ENCODE assay signal across 2 cellular contexts in genomic region chr11:113949891-113950290, GRCh38.
TF ChIP-seq lines count a peak whose summit lies in the region.

No MANE protein-coding gene starts in this region.

TF ChIP-seq in GM23338, 12 proteins besides CTCF, POLR2A, EP300 and RAD21:
- TF ChIP-seq STAT1 (IDR thresholded peaks at IDR 0.05; ENCODE audit: unreplicated experiment) (no peak), ZNF462 (CRISPR knock-in tag; IDR thresholded peaks at IDR 0.05) (no peak), REST (IDR thresholded peaks at IDR 0.05; ENCODE audit: unreplicated experiment) (no peak), EZH2 (IDR thresholded peaks at IDR 0.05; ENCODE audit: low read depth, unreplicated experiment) (no peak), NANOG (IDR thresholded peaks at IDR 0.05; ENCODE audit: borderline replicate concordance) (no peak), ZNF331 (CRISPR knock-in tag; IDR thresholded peaks at IDR 0.05; ENCODE audit: low read depth) (no peak)
TF ChIP-seq in GM23338: peak in this region for 0.

TF ChIP-seq in WTC11, 78 proteins besides CTCF, POLR2A, EP300 and RAD21:
- TF ChIP-seq NR1H2 (CRISPR knock-in tag; IDR thresholded peaks at IDR 0.05) (no peak), FOXP1 (CRISPR knock-in tag; IDR thresholded peaks at IDR 0.05; ENCODE audit: borderline replicate concordance) (no peak), NR2C2 (CRISPR knock-in tag; IDR thresholded peaks at IDR 0.05) (no peak), ZNF396 (CRISPR knock-in tag; IDR thresholded peaks at IDR 0.05; ENCODE audit: borderline replicate concordance) (no peak), RORB (CRISPR knock-in tag; IDR thresholded peaks at IDR 0.05) (no peak), ZNF232 (CRISPR knock-in tag; IDR thresholded peaks at IDR 0.05) (no peak), AR (CRISPR knock-in tag; IDR thresholded peaks at IDR 0.05) (no peak), TEAD1 (CRISPR knock-in tag; IDR thresholded peaks at IDR 0.05) (no peak), ATF1 (CRISPR knock-in tag; IDR thresholded peaks at IDR 0.05) (no peak), CREM (CRISPR knock-in tag; IDR thresholded peaks at IDR 0.05) (no peak), FOXK1 (CRISPR knock-in tag; IDR thresholded peaks at IDR 0.05) (no peak), MXD4 (CRISPR knock-in tag; IDR thresholded peaks at IDR 0.05; ENCODE audit: borderline replicate concordance) (no peak), JUN (CRISPR knock-in tag; IDR thresholded peaks at IDR 0.05) (no peak), ELF4 (CRISPR knock-in tag; IDR thresholded peaks at IDR 0.05; ENCODE audit: low read depth) (no peak), ATF2 (CRISPR knock-in tag; IDR thresholded peaks at IDR 0.05; ENCODE audit: borderline replicate concordance, low read depth) (no peak)
